Comparison of ENCODE assay signal across 18 cellular contexts in genomic region chr14:103003351-103003615, GRCh38. TPM values are rescaled to one million over a fixed set of nuclear protein-coding genes. Genes with fewer than 3 reads are reported as not detected.
DNase-seq lines count a peak whose midpoint lies in the region; ATAC-seq and TF ChIP-seq lines count a peak whose summit lies in the region.
"Had no signal": no experiment of that assay in that cellular context is flagged by ENCODE, and none has a peak within 500 bp of the region (broad histone marks: within the 10 kb centered on the region; RNA-seq: fewer than 3 reads in every experiment).

No MANE protein-coding gene starts in this region.

- no CpG with 5 or more reads among the region's 14 CpGs for WGBS in neuronal stem cell (ENCODE audit: extremely low coverage in 2 of 2, insufficient read length in 2 of 2, insufficient replicate concordance in 1 of 2), 2 donors

- no peak overlapping the region for H3K4ac ChIP-seq in neuronal stem cell (ENCODE audit: low read length)

- no peak overlapping the region for H4K8ac ChIP-seq in neuronal stem cell (ENCODE audit: low read depth, low read length)

- H3K23ac ChIP-seq in neuronal stem cell (ENCODE audit: low read depth, low read length, poor library complexity): no peak overlapping the region

- peaks cover 0 to 2% of the 10 kb centered on the region in 2 donors for H3K4me1 ChIP-seq in neuronal stem cell (ENCODE audit: control insufficient read depth in 2 of 2, insufficient read depth in 1 of 2, low read depth in 1 of 2, low read length in 2 of 2)

- peaks cover 0 to 1% of the 10 kb centered on the region in 2 donors for H3K9me3 ChIP-seq in neuronal stem cell (replicated peaks in 1 of 2; ENCODE audit: control insufficient read depth in 2 of 2, insufficient read depth in 1 of 2, low read depth in 1 of 2, low read length in 2 of 2)
- H3K9me3 ChIP-seq: BLaER1 had no signal

- H3K14ac ChIP-seq in neuronal stem cell (ENCODE audit: low read length): no peak overlapping the region

- peaks cover 20% of the 10 kb centered on the region for H3K4me1 Mint-ChIP-seq in endothelial cell (ENCODE audit: unreplicated experiment)
- H3K4me1 Mint-ChIP-seq: CD8-positive, alpha-beta memory T cell had no signal

- H3K9ac ChIP-seq in neuronal stem cell (ENCODE audit: low read depth, low read length, poor library complexity): no peak overlapping the region
- H3K9ac ChIP-seq: BLaER1 had no signal

- TF ChIP-seq CTCF in RWPE1 (conservative IDR thresholded peaks at IDR 0.05; ENCODE audit: low read depth) (no peak), endothelial cell (IDR thresholded peaks at IDR 0.05; ENCODE audit: unreplicated experiment) (no peak)

- H3K79me1 ChIP-seq in neuronal stem cell (ENCODE audit: low read depth, low read length): peaks cover 13% of the 10 kb centered on the region

- H3K27me3 Mint-ChIP-seq in endothelial cell (ENCODE audit: unreplicated experiment): peaks cover 14% of the 10 kb centered on the region
- H3K27me3 Mint-ChIP-seq: B cell; CD4-positive, alpha-beta T cell; CD8-positive, alpha-beta memory T cell had no signal

- H3K27ac Mint-ChIP-seq in endothelial cell (ENCODE audit: unreplicated experiment): peak overlapping the region; percentile 42
- H3K27ac Mint-ChIP-seq: B cell; CD4-positive, alpha-beta T cell; CD8-positive, alpha-beta memory T cell had no signal

- POLR2A ChIA-PET in RWPE1 (lab: Yijun Ruan, JAX; ENCODE audit: low non-redundant PET): no interaction called here

- no peak overlapping the region for H3K4me3 ChIP-seq in neuronal stem cell (ENCODE audit: low read length in 2 of 2)
- H3K4me3 ChIP-seq: BLaER1, GM12878 had no signal

- H2BK15ac ChIP-seq in neuronal stem cell (ENCODE audit: low read length): no peak overlapping the region

- no peak overlapping the region for H3K4me3 Mint-ChIP-seq in endothelial cell (ENCODE audit: unreplicated experiment)
- H3K4me3 Mint-ChIP-seq: B cell; CD4-positive, alpha-beta T cell; CD8-positive, alpha-beta memory T cell had no signal

- no peak overlapping the region for H3K4me2 ChIP-seq in neuronal stem cell (ENCODE audit: insufficient read depth, low read length, poor library complexity, severe bottlenecking)

- CTCF ChIA-PET in RWPE1 (lab: Yijun Ruan, JAX): interaction anchor here (1.7 kb wide), 1 partner anchor 8 kb away, joined by 4 read pairs; no protein-coding TSS in a partner anchor

- ATAC-seq in Right ventricle myocardium inferior: no peak
- no peak for ATAC-seq in HG03457 (IDR thresholded peaks at IDR 0.05; ENCODE audit: unreplicated experiment)
- ATAC-seq: GM12878 had no signal

- H2BK5ac ChIP-seq in neuronal stem cell (ENCODE audit: low read length): no peak overlapping the region

- no peak overlapping the region for H2AK5ac ChIP-seq in neuronal stem cell (ENCODE audit: low read depth, low read length)

- H4K91ac ChIP-seq in neuronal stem cell (ENCODE audit: low read depth, low read length, poor library complexity): no peak overlapping the region

- no peak overlapping the region for H2BK12ac ChIP-seq in neuronal stem cell (ENCODE audit: low read length)

- no peaks in the 10 kb centered on the region for H3K9me3 Mint-ChIP-seq in endothelial cell (ENCODE audit: unreplicated experiment)
- H3K9me3 Mint-ChIP-seq: CD4-positive, alpha-beta T cell; CD8-positive, alpha-beta memory T cell had no signal

- H2BK120ac ChIP-seq in neuronal stem cell (ENCODE audit: low read depth, low read length): no peak overlapping the region

- H3K27me3 ChIP-seq in neuronal stem cell (ENCODE audit: control insufficient read depth in 3 of 3, insufficient read depth in 3 of 3, low read depth in 1 of 3, low read length in 3 of 3): no peaks in the 10 kb centered on the region
- H3K27me3 ChIP-seq: BLaER1 had no signal

- no peak overlapping the region for H2AFZ ChIP-seq in neuronal stem cell (ENCODE audit: low read length)

- intact Hi-C loops in Right ventricle myocardium inferior (cut with DNase I): no loop called here

- H3K27ac ChIP-seq in RWPE1 (peak overlapping the region; percentile 29; the same call in 1 of the 2 replicates), neuronal stem cell (replicated peaks; ENCODE audit: low read length) (no peak overlapping the region)
- H3K27ac ChIP-seq: BLaER1, C4-2B had no signal

- peak overlapping the region; percentile 25 for H3K18ac ChIP-seq in neuronal stem cell (ENCODE audit: low read length)

- DNase-seq in RWPE1 (ENCODE audit: low spot score) (no peak), endothelial cell (ENCODE audit: low spot score) (no peak), neuronal stem cell (ENCODE audit: low spot score) (no peak), middle frontal gyrus (ENCODE audit: extremely low spot score, low spot score) (no peak), Right ventricle myocardium inferior (ENCODE audit: missing footprints) (no peak)
- DNase-seq: CD4-positive, alpha-beta T cell; CD8-positive, alpha-beta memory T cell; DMS 273 treated with DMSO at 0.1 percent for 48 hours; DMS79; EL; GDM1; GOT3; HCEC 1CT had no signal

- H3K36me3 Mint-ChIP-seq in endothelial cell (ENCODE audit: low read depth, unreplicated experiment): peaks cover 41% of the 10 kb centered on the region
- H3K36me3 Mint-ChIP-seq: CD8-positive, alpha-beta memory T cell had no signal

- H3K36me3 ChIP-seq in neuronal stem cell (replicated peaks in 1 of 2; ENCODE audit: control insufficient read depth in 2 of 2, insufficient read depth in 2 of 2, low read length in 2 of 2): peaks cover 18 to 82% of the 10 kb centered on the region in 2 donors
- H3K36me3 ChIP-seq: BLaER1 had no signal

RNA-seq across cellular contexts. Expression of gene CDC42BPB, which starts 54.1 kb away (rescaled TPM):
- 187 TPM for total RNA-seq in endothelial cell (ENCODE audit: unreplicated experiment)
- 44.7 TPM for polyA plus RNA-seq in neuronal stem cell (2013, experiment 1 of 2)
- 45.1 TPM for polyA plus RNA-seq in neuronal stem cell (2013, experiment 2 of 2)
- 68.9 TPM for total RNA-seq in Right ventricle myocardium inferior
